In the genomic region with DNA sequence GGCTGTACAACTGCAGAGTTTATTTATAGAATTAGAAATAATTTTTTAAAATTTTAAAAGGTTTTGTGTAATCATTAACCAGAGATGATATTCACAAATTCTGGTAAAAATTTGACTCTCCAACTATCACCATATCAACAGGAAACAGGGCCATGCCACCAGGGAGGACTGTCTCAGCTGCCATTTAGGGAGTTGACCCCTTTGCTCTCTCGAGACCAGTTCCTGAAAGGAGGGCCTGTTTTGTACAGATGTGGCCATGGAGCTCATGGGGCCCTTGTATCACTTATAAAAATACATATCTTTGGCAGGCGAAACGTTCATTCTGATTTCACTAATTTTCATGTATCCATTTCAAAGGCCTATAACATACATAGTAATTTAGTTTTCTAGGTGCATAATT, we compare ENCODE assay signal across 21 cellular contexts.
"Had no signal": no experiment of that assay in that cellular context is flagged by ENCODE, and none has a peak within 500 bp of the region (broad histone marks: within the 10 kb centered on the region; RNA-seq: fewer than 3 reads in every experiment).

No MANE protein-coding gene starts in this region.

- H3K27ac Mint-ChIP-seq: activated CD4-positive, alpha-beta T cell treated with anti-CD3 and anti-CD28 coated beads, Interleukin-2, amount 10 ng/mL, durations not matched to agents 24 days and 14 days; stimulated activated memory B cell treated with anti-CD40 and anti-IgM and Interleukin-4, amounts not matched to agents 10 μg/mL and 1 μg/mL and 100 μg/mL, for 72 hours; T-helper 1 cell treated with Interleukin-12 subunit alpha and Interleukin-12 subunit beta and Interleukin-4 antibody, amounts not matched to agents 30 μg/mL and 1 μg/mL, for 36 hours had no signal

- H3K4me1 Mint-ChIP-seq: brain had no signal

- H3K4me3 Mint-ChIP-seq: activated CD4-positive, alpha-beta T cell treated with anti-CD3 and anti-CD28 coated beads, Interleukin-2, amount 10 ng/mL, durations not matched to agents 24 days and 14 days; activated naive CD8-positive, alpha-beta T cell treated with anti-CD3 and anti-CD28 coated beads, Interleukin-2, amount 10 ng/mL, durations not matched to agents 7 days and 5 days; brain; central memory CD8-positive, alpha-beta T cell; nephron progenitor cell; stimulated activated memory B cell treated with anti-CD40 and anti-IgM and Interleukin-4, amounts not matched to agents 10 μg/mL and 1 μg/mL and 100 μg/mL, for 72 hours; T-helper 1 cell treated with Interleukin-12 subunit alpha and Interleukin-12 subunit beta and Interleukin-4 antibody, amounts not matched to agents 30 μg/mL and 1 μg/mL, for 36 hours had no signal

- H3K27me3 Mint-ChIP-seq: activated CD4-positive, alpha-beta T cell treated with anti-CD3 and anti-CD28 coated beads, Interleukin-2, amount 10 ng/mL, durations not matched to agents 24 days and 14 days; activated naive CD8-positive, alpha-beta T cell treated with anti-CD3 and anti-CD28 coated beads, Interleukin-2, amount 10 ng/mL, durations not matched to agents 7 days and 5 days; brain; central memory CD8-positive, alpha-beta T cell; stimulated activated memory B cell treated with anti-CD40 and anti-IgM and Interleukin-4, amounts not matched to agents 10 μg/mL and 1 μg/mL and 100 μg/mL, for 72 hours had no signal

- ATAC-seq: left lobe of liver; SK-N-SH treated with all-trans-retinoic acid at 6 μM for 48 hours; stimulated activated memory B cell treated with anti-CD40 and anti-IgM and Interleukin-4, amounts not matched to agents 10 μg/mL and 1 μg/mL and 100 μg/mL, for 72 hours had no signal

- DNase-seq: activated CD4-positive, alpha-beta T cell treated with anti-CD3 and anti-CD28 coated beads, Interleukin-2, amount 10 ng/mL, durations not matched to agents 24 days and 14 days; activated CD4-positive, CD25-positive, alpha-beta regulatory T cell; activated effector memory CD4-positive, alpha-beta T cell treated with anti-CD3 and anti-CD28 coated beads, Interleukin-2, amount 50 U/mL, for 16 hours; activated naive CD8-positive, alpha-beta T cell treated with anti-CD3 and anti-CD28 coated beads, Interleukin-2, amount 10 ng/mL, durations not matched to agents 7 days and 5 days; cortex of kidney; effector CD4-positive, alpha-beta T cell; esophagus squamous epithelium; hippocampal formation; nephron progenitor cell; sigmoid colon; stimulated activated CD4-positive, alpha-beta T cell treated with anti-CD3 and anti-CD28 coated beads, Interleukin-12 subunit alpha, Interleukin-12 subunit beta, amount 100 ng/mL, for 4 hours; stimulated activated CD4-positive, alpha-beta T cell treated with anti-CD3 and anti-CD28 coated beads, Interleukin-2, amount 100 ng/mL, for 24 hours; substantia nigra; transverse colon had no signal

- H3K27ac ChIP-seq: esophagus squamous epithelium, sigmoid colon, transverse colon, vagina had no signal

- H3K27me3 ChIP-seq: esophagus squamous epithelium, sigmoid colon, transverse colon, vagina had no signal

- H3K9me3 Mint-ChIP-seq: activated CD4-positive, alpha-beta T cell treated with anti-CD3 and anti-CD28 coated beads, Interleukin-2, amount 10 ng/mL, durations not matched to agents 24 days and 14 days; activated naive CD8-positive, alpha-beta T cell treated with anti-CD3 and anti-CD28 coated beads, Interleukin-2, amount 10 ng/mL, durations not matched to agents 7 days and 5 days; brain; central memory CD8-positive, alpha-beta T cell; nephron progenitor cell; stimulated activated memory B cell treated with anti-CD40 and anti-IgM and Interleukin-4, amounts not matched to agents 10 μg/mL and 1 μg/mL and 100 μg/mL, for 72 hours; T-helper 1 cell treated with Interleukin-12 subunit alpha and Interleukin-12 subunit beta and Interleukin-4 antibody, amounts not matched to agents 30 μg/mL and 1 μg/mL, for 36 hours had no signal

- H3K4me3 ChIP-seq: esophagus squamous epithelium, sigmoid colon, transverse colon, vagina had no signal

- H3K4me1 ChIP-seq: esophagus squamous epithelium, sigmoid colon, transverse colon, vagina had no signal

- H3K9me3 ChIP-seq: esophagus squamous epithelium, sigmoid colon, transverse colon, vagina had no signal
